20 cellular contexts compared by ENCODE assay signal in genomic region chr18:29163596-29163995, GRCh38.
DNase-seq lines count a peak whose midpoint lies in the region; ATAC-seq and TF ChIP-seq lines count a peak whose summit lies in the region.
"Had no signal": no experiment of that assay in that cellular context is flagged by ENCODE, and none has a peak within 500 bp of the region (broad histone marks: within the 10 kb centered on the region; RNA-seq: fewer than 3 reads in every experiment).

No MANE protein-coding gene starts in this region.

- in situ Hi-C loops in mammary epithelial cell (cut with MboI; ENCODE audit: low sequenced_read_pairs in 2 of 2), result no loop called here

- H3K4me1 ChIP-seq in HUES48 (ENCODE audit: control insufficient read depth, insufficient read depth, low read length) (peaks cover 37% of the 10 kb centered on the region), mammary epithelial cell (ENCODE audit: insufficient read depth, low read length) (peaks cover 39% of the 10 kb centered on the region), thyroid gland (no peaks in the 10 kb centered on the region)
- H3K4me1 ChIP-seq: upper lobe of right lung had no signal

- no peaks in the 10 kb centered on the region for H3K27me3 Mint-ChIP-seq in effector memory CD8-positive, alpha-beta T cell
- H3K27me3 Mint-ChIP-seq: activated CD4-positive, alpha-beta T cell treated with anti-CD3 and anti-CD28 coated beads, Interleukin-2, amount 10 ng/mL, durations not matched to agents 7 days and 5 days; progenitor cell of endocrine pancreas; T-cell had no signal

- no peaks in the 10 kb centered on the region for H3K36me3 ChIP-seq in HUES48 (ENCODE audit: control insufficient read depth, insufficient read depth, low read length)
- H3K36me3 ChIP-seq in mammary epithelial cell (ENCODE audit: insufficient read depth, low read length), result no peaks in the 10 kb centered on the region
- no peaks in the 10 kb centered on the region for H3K36me3 ChIP-seq in thyroid gland
- H3K36me3 ChIP-seq: upper lobe of right lung had no signal

- no peaks in the 10 kb centered on the region for H4K20me1 ChIP-seq in mammary epithelial cell (ENCODE audit: insufficient read depth, low read length)

- H2AFZ ChIP-seq in mammary epithelial cell (ENCODE audit: low read depth, low read length), result no peak overlapping the region

- no peak overlapping the region for H3K4me3 Mint-ChIP-seq in effector memory CD8-positive, alpha-beta T cell
- H3K4me3 Mint-ChIP-seq: activated CD4-positive, alpha-beta T cell treated with anti-CD3 and anti-CD28 coated beads, Interleukin-2, amount 10 ng/mL, durations not matched to agents 7 days and 5 days; T-cell had no signal

- H3K27me3 ChIP-seq in HUES48 (ENCODE audit: control insufficient read depth, insufficient read depth, low read length) (no peaks in the 10 kb centered on the region), mammary epithelial cell (ENCODE audit: insufficient read depth, low read length) (no peaks in the 10 kb centered on the region), thyroid gland (no peaks in the 10 kb centered on the region)
- H3K27me3 ChIP-seq: upper lobe of right lung had no signal

- intact Hi-C loops in mammary epithelial cell (cut with micrococcal nuclease), result no loop called here
- intact Hi-C loops in thyroid gland (cut with DNase I), result no loop called here

- dilution Hi-C loops in mammary epithelial cell (cut with HindIII; ENCODE audit: low sequenced_read_pairs), result no loop called here

- DNase-seq in mammary epithelial cell (no peak), kidney tubule cell (ENCODE audit: low spot score) (peak; percentile 6), stromal cell of bone marrow (ENCODE audit: low read depth) (peak; percentile 22), NCI-H1417 (lab: John Stamatoyannopoulos, UW) (no peak), thyroid gland (no peak)
- no peak for DNase-seq in effector memory CD8-positive, alpha-beta T cell
- no peak for DNase-seq in activated CD4-positive, CD25-positive, alpha-beta regulatory T cell treated with anti-CD3 and anti-CD28 coated beads, Interleukin-2, amount 50 U/mL, for 72 hours
- DNase-seq: activated CD4-positive, alpha-beta T cell treated with anti-CD3 and anti-CD28 coated beads, Interleukin-2, amount 10 ng/mL, durations not matched to agents 7 days and 5 days; activated CD8-positive, alpha-beta memory T cell treated with anti-CD3 and anti-CD28 coated beads, Interleukin-2, amount 50 U/mL, for 48 hours; activated effector memory CD4-positive, alpha-beta T cell treated with anti-CD3 and anti-CD28 coated beads, Interleukin-2, amount 50 U/mL, for 16 hours; left cardiac atrium; NCI-H2081; NCI-H446 treated with DMSO at 0.1 percent for 48 hours; small intestine; stimulated activated CD4-positive, alpha-beta T cell treated with anti-CD3 and anti-CD28 coated beads, Interleukin-2, amount 100 ng/mL, for 48 hours; stimulated activated naive CD8-positive, alpha-beta T cell treated with anti-CD3 and anti-CD28 coated beads, Interleukin-15, Interleukin-2, amounts not matched to agents 100 U/mL and 50 U/mL, for 24 hours; T-cell; upper lobe of right lung had no signal

- CTCF ChIA-PET in mammary epithelial cell (lab: Charles Lee; ENCODE audit: low non-redundant PET), result no interaction called here

- H3K4me3 ChIP-seq in HUES48 (ENCODE audit: low read depth, low read length), result no peak overlapping the region
- no peak overlapping the region for H3K4me3 ChIP-seq in mammary epithelial cell (replicated peaks in 1 of 3; ENCODE audit: insufficient read depth in 1 of 3, low read depth in 2 of 3, low read length in 3 of 3)
- no peak overlapping the region for H3K4me3 ChIP-seq in thyroid gland (replicated peaks in 1 of 3)
- H3K4me3 ChIP-seq: upper lobe of right lung had no signal

- TF ChIP-seq CTCF in mammary epithelial cell (conservative IDR thresholded peaks at IDR 0.05 in 1 of 2, IDR thresholded peaks at IDR 0.05 in 1 of 2; ENCODE audit: extremely low read depth in 1 of 2, insufficient read depth in 1 of 2, low read depth in 1 of 2, low read length in 2 of 2), result no peak
- TF ChIP-seq CTCF in thyroid gland (IDR thresholded peaks at IDR 0.05), result no peak

- H3K9me3 Mint-ChIP-seq in effector memory CD8-positive, alpha-beta T cell, result peaks cover 3 to 14% of the 10 kb centered on the region in 2 donors

- peak overlapping the region; percentile 82 for H3K27ac ChIP-seq in HUES48 (ENCODE audit: low read depth, low read length)
- H3K27ac ChIP-seq in mammary epithelial cell (ENCODE audit: insufficient read depth, low read depth, low read length), result peak overlapping the region; percentile 84
- H3K27ac ChIP-seq in thyroid gland, result no peak overlapping the region
- H3K27ac ChIP-seq: upper lobe of right lung had no signal

- no peak overlapping the region for H3K9ac ChIP-seq in HUES48 (ENCODE audit: low read depth, low read length)
- H3K9ac ChIP-seq in mammary epithelial cell (ENCODE audit: insufficient read depth, low read length), result peak overlapping the region; percentile 59

- H3K27ac Mint-ChIP-seq in effector memory CD8-positive, alpha-beta T cell, result no peak overlapping the region
- H3K27ac Mint-ChIP-seq: activated CD4-positive, alpha-beta T cell treated with anti-CD3 and anti-CD28 coated beads, Interleukin-2, amount 10 ng/mL, durations not matched to agents 7 days and 5 days; progenitor cell of endocrine pancreas; T-cell had no signal

- H3K4me1 Mint-ChIP-seq in effector memory CD8-positive, alpha-beta T cell (ENCODE audit: low read depth in 2 of 2), result no peaks in the 10 kb centered on the region
- H3K4me1 Mint-ChIP-seq: activated CD4-positive, alpha-beta T cell treated with anti-CD3 and anti-CD28 coated beads, Interleukin-2, amount 10 ng/mL, durations not matched to agents 7 days and 5 days; T-cell had no signal

- TSS peak; percentile 59 for BruUV-seq in mammary epithelial cell (replicated peaks; lab: Mats Ljungman, UMichigan)

- peaks cover 4% of the 10 kb centered on the region for H3K36me3 Mint-ChIP-seq in effector memory CD8-positive, alpha-beta T cell (ENCODE audit: insufficient read depth)
- H3K36me3 Mint-ChIP-seq: T-cell had no signal

- H3K9me3 ChIP-seq in HUES48 (ENCODE audit: control insufficient read depth, insufficient read depth, low read length) (no peaks in the 10 kb centered on the region), mammary epithelial cell (replicated peaks; ENCODE audit: insufficient read depth, low read length) (no peaks in the 10 kb centered on the region), thyroid gland (no peaks in the 10 kb centered on the region)
- H3K9me3 ChIP-seq: upper lobe of right lung had no signal

- no peak for ATAC-seq in effector memory CD8-positive, alpha-beta T cell (replicated peaks)
- ATAC-seq: stimulated activated naive CD8-positive, alpha-beta T cell treated with anti-CD3 and anti-CD28 coated beads, Interleukin-15, Interleukin-2, amounts not matched to agents 100 U/mL and 50 U/mL, for 24 hours; T-cell; upper lobe of right lung had no signal

- peak overlapping the region; percentile 64 for H3K4me2 ChIP-seq in mammary epithelial cell (ENCODE audit: insufficient read depth, low read depth, low read length)

- H3K79me2 ChIP-seq in mammary epithelial cell (ENCODE audit: insufficient read depth, low read length), result peaks cover 11% of the 10 kb centered on the region

- no peak for TF ChIP-seq POLR2A in thyroid gland (IDR thresholded peaks at IDR 0.05)

Comparison
In these comparisons a context has a peak if more than half of its experiments do, and no peak if none do; other contexts are left out.
1. H3K27ac ChIP-seq: peak in HUES48 (single experiment) and mammary epithelial cell (single experiment); none in thyroid gland (0 of 3).
2. DNase-seq: peak in kidney tubule cell (single experiment) and stromal cell of bone marrow (single experiment); none in mammary epithelial cell (single experiment), NCI-H1417 (0 of 3), thyroid gland (0 of 2), effector memory CD8-positive, alpha-beta T cell (0 of 3) and activated CD4-positive, CD25-positive, alpha-beta regulatory T cell treated with anti-CD3 and anti-CD28 coated beads, Interleukin-2, amount 50 U/mL, for 72 hours (single experiment).